ENCODE assay signal across 25 cellular contexts in genomic region chr14:85764809-85765208, GRCh38.
DNase-seq lines count a peak whose midpoint lies in the region; ATAC-seq and TF ChIP-seq lines count a peak whose summit lies in the region.
"Had no signal": no experiment of that assay in that cellular context is flagged by ENCODE, and none has a peak within 500 bp of the region (broad histone marks: within the 10 kb centered on the region; RNA-seq: fewer than 3 reads in every experiment).

No MANE protein-coding gene starts in this region.

- intact Hi-C loops in Right ventricle myocardium inferior (cut with DNase I): no loop called here
- intact Hi-C loops in Right ventricle myocardium superior (cut with DNase I): no loop called here

- ATAC-seq in Right ventricle myocardium inferior: no peak
- ATAC-seq in Right ventricle myocardium superior (ENCODE audit: poor library complexity): no peak
- ATAC-seq: heart left ventricle, mucosa of descending colon, Panc1, psoas muscle had no signal

- no peak for TF ChIP-seq CTCF in GM13976 (IDR thresholded peaks at IDR 0.05; ENCODE audit: borderline replicate concordance, control extremely low read depth, extremely low read depth, insufficient read depth, missing control alignments)

- DNase-seq in Right ventricle myocardium inferior (ENCODE audit: missing footprints) (peak; percentile 53), Right ventricle myocardium superior (no peak), dedifferentiated amniotic fluid mesenchymal stem cell (ENCODE audit: extremely low spot score) (peak; percentile 45), myocyte (ENCODE audit: low read depth) (peak; percentile 32), GM13976 (ENCODE audit: low spot score) (no peak), OCI-M2 (lab: John Stamatoyannopoulos, UW; ENCODE audit: unreplicated experiment) (no peak), NCI-H2196 treated with DMSO at 0.1 percent for 48 hours (lab: John Stamatoyannopoulos, UW; ENCODE audit: unreplicated experiment) (no peak), D341Med (ENCODE audit: low spot score) (no peak)
- DNase-seq: 8988T; activated CD4-positive, alpha-beta memory T cell treated with anti-CD3 and anti-CD28 coated beads for 36 hours; activated CD8-positive, alpha-beta memory T cell treated with anti-CD3 and anti-CD28 coated beads, Interleukin-2, amount 50 U/mL, for 4 hours; activated naive CD4-positive, alpha-beta T cell treated with anti-CD3 and anti-CD28 coated beads, Interleukin-2, amount 10 ng/mL, durations not matched to agents 7 days and 5 days; central memory CD4-positive, alpha-beta T cell; dermis blood vessel endothelial cell; kidney glomerular epithelial cell; lower lobe of right lung; mucosa of descending colon; NCI-H146; NCI-H510A treated with DMSO at 0.1 percent for 48 hours; NK-92 treated with Interleukin-12 subunit alpha and Interleukin-12 subunit beta, amount 100 ng/mL, for 24 hours; stimulated activated CD4-positive, alpha-beta T cell treated with anti-CD3 and anti-CD28 coated beads, Interleukin-15, amount 100 ng/mL, for 24 hours; stimulated activated naive CD4-positive, alpha-beta T cell had no signal

- in situ Hi-C loops in GM13976 (cut with MboI; ENCODE audit: low sequenced_read_pairs, unreplicated experiment): no loop called here

Comparison
In these comparisons a context has a peak if more than half of its experiments do, and no peak if none do; other contexts are left out.
1. DNase-seq: peak in Right ventricle myocardium inferior (single experiment), dedifferentiated amniotic fluid mesenchymal stem cell (single experiment) and myocyte (single experiment); none in Right ventricle myocardium superior (single experiment), GM13976 (single experiment), OCI-M2 (single experiment), NCI-H2196 treated with DMSO at 0.1 percent for 48 hours (single experiment) and D341Med (single experiment).